9 cellular contexts compared by ENCODE assay signal in the genomic region with DNA sequence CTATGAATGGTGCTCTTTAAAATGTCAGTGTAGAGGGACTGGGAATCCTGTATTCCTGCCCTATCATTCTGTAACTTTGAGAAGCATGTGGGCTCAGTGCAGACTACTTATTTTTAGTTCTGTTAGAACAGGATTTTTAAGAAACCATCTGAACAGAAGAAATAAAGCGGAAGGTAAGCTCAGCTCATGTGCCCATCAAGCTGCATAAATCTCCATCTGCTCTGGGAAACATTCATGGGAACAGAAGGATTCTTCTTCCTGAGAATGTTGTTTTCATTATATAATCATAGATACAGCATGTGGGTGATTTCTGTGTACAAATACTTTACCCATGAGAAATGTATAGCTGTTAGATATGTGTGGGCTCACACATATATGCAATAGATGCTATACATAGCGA.
"Had no signal": no experiment of that assay in that cellular context is flagged by ENCODE, and none has a peak within 500 bp of the region (broad histone marks: within the 10 kb centered on the region; RNA-seq: fewer than 3 reads in every experiment).

No MANE protein-coding gene starts in this region.

- H3K27me3 Mint-ChIP-seq: IgD-negative memory B cell had no signal

- ATAC-seq: HCT116, HepG2 had no signal

- H3K4me3 ChIP-seq: HAP-1 had no signal

- DNase-seq: GOT3, H7, HFFc6, KBM-7 had no signal

- H3K4me3 Mint-ChIP-seq: HFFc6, IgD-negative memory B cell had no signal

- H3K9me3 Mint-ChIP-seq: HFFc6, IgD-negative memory B cell had no signal

- H3K27ac Mint-ChIP-seq: HFFc6, IgD-negative memory B cell had no signal

- H3K27ac ChIP-seq: HL-60 had no signal

- H3K36me3 ChIP-seq: HAP-1 had no signal
